1 cellular context compared by ENCODE assay signal in the genomic region with DNA sequence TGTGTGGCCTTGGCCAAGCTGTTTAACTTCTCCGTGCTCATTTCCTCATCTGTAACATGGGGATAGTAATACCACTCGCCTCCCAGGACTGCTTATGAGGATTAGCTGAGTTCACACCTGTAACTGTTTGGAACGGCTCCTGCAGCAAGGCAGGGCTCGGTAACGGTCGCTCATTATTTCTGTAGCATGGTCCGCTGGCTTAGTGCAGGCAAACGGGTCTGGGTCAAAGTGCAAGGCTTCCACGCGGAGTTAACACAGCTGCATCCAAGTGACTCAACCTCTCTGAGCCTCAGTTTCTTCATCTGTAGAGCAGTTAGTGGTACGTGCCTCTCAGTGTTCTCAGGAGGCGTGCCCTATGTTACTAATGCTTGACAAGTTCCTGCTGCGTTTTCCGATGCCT.
TF ChIP-seq lines count a peak whose summit lies in the region.

No MANE protein-coding gene starts in this region.

TF ChIP-seq in H1, 55 proteins besides CTCF, POLR2A, EP300 and RAD21:
- no peak for TF ChIP-seq KDM4A (IDR thresholded peaks at IDR 0.05; ENCODE audit: low read depth, low read length, severe bottlenecking)
- no peak for TF ChIP-seq SIRT6 (IDR thresholded peaks at IDR 0.05; ENCODE audit: low read length)
- TF ChIP-seq FOSL1 (IDR thresholded peaks at IDR 0.05; ENCODE audit: insufficient read depth, low read depth, low read length), result no peak
- no peak for TF ChIP-seq HDAC6 (IDR thresholded peaks at IDR 0.05; ENCODE audit: low read depth, low read length)
- no peak for TF ChIP-seq SAP30 (IDR thresholded peaks at IDR 0.05; ENCODE audit: insufficient read depth, insufficient replicate concordance, low read length)
- TF ChIP-seq CHD2 (IDR thresholded peaks at IDR 0.05; ENCODE audit: low read length), result no peak
- no peak for TF ChIP-seq EGR1 (IDR thresholded peaks at IDR 0.05; ENCODE audit: borderline replicate concordance, low read depth, low read length)
- no peak for TF ChIP-seq SIX5 (IDR thresholded peaks at IDR 0.05; ENCODE audit: low read depth, low read length)
- TF ChIP-seq, protein P1, sequence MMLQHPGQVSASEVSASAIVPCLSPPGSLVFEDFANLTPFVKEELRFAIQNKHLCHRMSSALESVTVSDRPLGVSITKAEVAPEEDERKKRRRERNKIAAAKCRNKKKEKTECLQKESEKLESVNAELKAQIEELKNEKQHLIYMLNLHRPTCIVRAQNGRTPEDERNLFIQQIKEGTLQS (IDR thresholded peaks at IDR 0.05; ENCODE audit: insufficient read depth, low read depth, low read length), result no peak
- no peak for TF ChIP-seq CTBP2 (IDR thresholded peaks at IDR 0.05; ENCODE audit: borderline replicate concordance, insufficient read depth, insufficient read length, low read length)
- TF ChIP-seq CEBPB (IDR thresholded peaks at IDR 0.05; ENCODE audit: low read depth, low read length), result no peak
- TF ChIP-seq MAFK (IDR thresholded peaks at IDR 0.05; ENCODE audit: low read depth, low read length), result no peak
